5 cellular contexts compared by ENCODE assay signal in genomic region chr7:150302908-150303310, GRCh38. TPM values are rescaled to one million over a fixed set of nuclear protein-coding genes. Genes with fewer than 3 reads are reported as not detected.
"Had no signal": no experiment of that assay in that cellular context is flagged by ENCODE, and none has a peak within 500 bp of the region (broad histone marks: within the 10 kb centered on the region; RNA-seq: fewer than 3 reads in every experiment).

No MANE protein-coding gene starts in this region.

RNA-seq across cellular contexts. Expression of gene LRRC61, which starts 20.2 kb away (rescaled TPM):
- total RNA-seq: endothelial cell of umbilical vein had no signal

RNA-seq across cellular contexts. Expression of gene ACTR3C, which starts 20.4 kb away (rescaled TPM):
- total RNA-seq: endothelial cell of umbilical vein had no signal

RNA-seq across cellular contexts. Expression of gene RARRES2, which starts 38.5 kb away (rescaled TPM):
- total RNA-seq: activated CD4-positive, alpha-beta T cell treated with anti-CD3 and anti-CD28 coated beads, Interleukin-2, amount 10 ng/mL, durations not matched to agents 24 days and 14 days; activated CD8-positive, alpha-beta T cell treated with anti-CD3 and anti-CD28 coated beads, Interleukin-2, amount 10 ng/mL, durations not matched to agents 7 days and 5 days; endothelial cell of umbilical vein; T-helper 2 cell treated with Interferon-gamma antibody and Interleukin-4, amounts not matched to agents 100 ng/mL and 5 ng/mL, for 36 hours had no signal
- polyA plus RNA-seq: endothelial cell of umbilical vein, keratinocyte had no signal
